21 cellular contexts compared by ENCODE assay signal in the genomic region with DNA sequence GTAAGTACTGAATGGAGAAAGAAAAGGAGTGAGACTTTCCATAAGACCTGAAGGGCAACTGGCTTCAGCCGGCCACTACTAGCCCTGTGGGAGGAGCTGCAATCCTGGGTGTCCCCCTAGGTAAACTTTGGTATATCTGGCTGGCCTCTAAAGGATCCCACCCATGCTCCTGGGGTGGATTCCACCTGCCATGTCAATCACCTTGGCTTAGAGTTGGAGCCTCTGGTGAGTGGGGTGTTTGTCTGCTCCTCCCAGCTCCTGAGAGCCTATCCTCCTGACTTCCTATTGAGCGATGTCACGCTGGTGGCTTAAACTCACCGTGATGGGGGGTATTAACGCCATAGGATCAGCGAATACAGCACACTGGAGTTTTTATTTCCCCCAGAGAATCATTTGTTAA. TPM values are rescaled to one million over a fixed set of nuclear protein-coding genes. Genes with fewer than 3 reads are reported as not detected.
DNase-seq lines count a peak whose midpoint lies in the region; ATAC-seq and TF ChIP-seq lines count a peak whose summit lies in the region.
"Had no signal": no experiment of that assay in that cellular context is flagged by ENCODE, and none has a peak within 500 bp of the region (broad histone marks: within the 10 kb centered on the region; RNA-seq: fewer than 3 reads in every experiment).

No MANE protein-coding gene starts in this region.

- H4K20me1 ChIP-seq in GM23338 (replicated peaks; ENCODE audit: insufficient read depth) = no peaks in the 10 kb centered on the region
- no peaks in the 10 kb centered on the region for H4K20me1 ChIP-seq in osteoblast (ENCODE audit: insufficient read depth, low read length)

- no peaks in the 10 kb centered on the region for H3K4me1 ChIP-seq in GM23338 (ENCODE audit: insufficient read depth)
- H3K4me1 ChIP-seq in osteoblast (ENCODE audit: insufficient read depth, low read length) = peaks cover 13% of the 10 kb centered on the region
- H3K4me1 ChIP-seq in left ventricle myocardium inferior = peaks cover 43% of the 10 kb centered on the region

- no peak overlapping the region for H3K27ac Mint-ChIP-seq in GM23338
- H3K27ac Mint-ChIP-seq: activated B cell treated with CpG ODN at 0.5 μM for 24 hours; activated naive CD8-positive, alpha-beta T cell treated with anti-CD3 and anti-CD28 coated beads for 36 hours; activated T-helper 2 cell treated with anti-CD3 and anti-CD28 coated beads, Interferon-gamma antibody, Interleukin-2, Interleukin-4, amounts not matched to agents 10 μg/mL and 5 μg/mL and 100 μg/mL, durations not matched to agents 14 hours and 24 hours and 36 hours had no signal

- no peak overlapping the region for H3K27ac ChIP-seq in GM23338 (ENCODE audit: low read depth)
- no peak overlapping the region; the same call in 1 of the 2 replicates for H3K27ac ChIP-seq in WERI-Rb-1
- no peak overlapping the region for H3K27ac ChIP-seq in osteoblast (ENCODE audit: low read depth, low read length)
- H3K27ac ChIP-seq in left ventricle myocardium inferior (replicated peaks) = no peak overlapping the region
- H3K27ac ChIP-seq: HL-60, spleen, testis, uterus had no signal

- no peaks in the 10 kb centered on the region for H3K9me2 ChIP-seq in GM23338 (ENCODE audit: insufficient read depth)

- H3K9me3 ChIP-seq in WERI-Rb-1 (ENCODE audit: severe bottlenecking) (no peaks in the 10 kb centered on the region), osteoblast (ENCODE audit: low read depth, low read length) (no peaks in the 10 kb centered on the region), left ventricle myocardium inferior (replicated peaks) (no peaks in the 10 kb centered on the region)
- H3K9me3 ChIP-seq: spleen, testis, uterus had no signal

- no peaks in the 10 kb centered on the region; the same call in 2 of the 3 replicates for H3K4me1 Mint-ChIP-seq in GM23338

- H3K79me2 ChIP-seq in GM23338 (replicated peaks; ENCODE audit: insufficient read depth) = no peaks in the 10 kb centered on the region
- no peaks in the 10 kb centered on the region for H3K79me2 ChIP-seq in osteoblast (ENCODE audit: insufficient read depth, low read length)

- no peak overlapping the region for H2AFZ ChIP-seq in GM23338
- H2AFZ ChIP-seq in osteoblast (ENCODE audit: low read length) = no peak overlapping the region

- intact Hi-C loops in left cardiac atrium (cut with DNase I) (no loop called here), left ventricle myocardium inferior (cut with micrococcal nuclease) (no loop called here)

- H3K4me3 ChIP-seq in GM23338 = no peak overlapping the region
- H3K4me3 ChIP-seq in WERI-Rb-1 (ENCODE audit: low read depth, low read length) = no peak overlapping the region
- H3K4me3 ChIP-seq in osteoblast (ENCODE audit: insufficient read depth, low read length) = no peak overlapping the region
- no peak overlapping the region for H3K4me3 ChIP-seq in left ventricle myocardium inferior
- H3K4me3 ChIP-seq: dorsolateral prefrontal cortex, spleen, testis, uterus had no signal

- ATAC-seq in GM23338 = peak; percentile 6; the same call in 1 of the 3 replicates
- ATAC-seq in HG02973 (IDR thresholded peaks at IDR 0.05; ENCODE audit: unreplicated experiment) = no peak
- ATAC-seq in left cardiac atrium = no peak
- ATAC-seq: HCT116 had no signal

- no peaks in the 10 kb centered on the region for H3K36me3 Mint-ChIP-seq in GM23338 (ENCODE audit: low read depth)
- H3K36me3 Mint-ChIP-seq: activated naive CD8-positive, alpha-beta T cell treated with anti-CD3 and anti-CD28 coated beads for 36 hours had no signal

- TF ChIP-seq CTCF in GM23338 (conservative IDR thresholded peaks at IDR 0.05; ENCODE audit: low read depth in 2 of 2) = no peak
- TF ChIP-seq CTCF in WERI-Rb-1 (IDR thresholded peaks at IDR 0.05; ENCODE audit: low read depth, low read length) = no peak
- TF ChIP-seq CTCF in osteoblast (IDR thresholded peaks at IDR 0.05; ENCODE audit: extremely low read depth, low read depth, low read length) = no peak
- TF ChIP-seq CTCF in left ventricle myocardium inferior (IDR thresholded peaks at IDR 0.05; ENCODE audit: borderline replicate concordance) = no peak

- H3F3A ChIP-seq in GM23338 (replicated peaks; ENCODE audit: low read depth) = no peaks in the 10 kb centered on the region

- H3K4me3 Mint-ChIP-seq in GM23338 = no peak overlapping the region
- H3K4me3 Mint-ChIP-seq: activated B cell treated with CpG ODN at 0.5 μM for 24 hours; activated naive CD8-positive, alpha-beta T cell treated with anti-CD3 and anti-CD28 coated beads for 36 hours; B cell had no signal

- H3K27me3 ChIP-seq in GM23338 (ENCODE audit: insufficient read depth) = no peaks in the 10 kb centered on the region
- H3K27me3 ChIP-seq in WERI-Rb-1 (ENCODE audit: insufficient read depth, low read depth, severe bottlenecking) = no peaks in the 10 kb centered on the region
- H3K27me3 ChIP-seq in osteoblast (ENCODE audit: insufficient read depth, low read length) = no peaks in the 10 kb centered on the region
- no peaks in the 10 kb centered on the region for H3K27me3 ChIP-seq in left ventricle myocardium inferior (ENCODE audit: low read depth)
- H3K27me3 ChIP-seq: dorsolateral prefrontal cortex, spleen, testis, uterus had no signal

- DNase-seq in NCI-H524 (lab: John Stamatoyannopoulos, UW) = peak; percentile 20 to 53
- DNase-seq in NCI-H524 treated with DMSO at 0.1 percent for 48 hours (lab: John Stamatoyannopoulos, UW) = no peak
- no peak for DNase-seq in GM23338 (ENCODE audit: low spot score)
- DNase-seq in WERI-Rb-1 = peak; percentile 41
- DNase-seq in osteoblast (ENCODE audit: insufficient read length, low spot score, missing footprints) = peak; percentile 43
- DNase-seq in left cardiac atrium = no peak
- no peak for DNase-seq in left ventricle myocardium inferior
- DNase-seq: activated B cell treated with CpG ODN at 0.5 μM for 24 hours; activated naive CD8-positive, alpha-beta T cell treated with anti-CD3 and anti-CD28 coated beads for 36 hours; dorsolateral prefrontal cortex; mesendoderm; spleen; stimulated activated CD4-positive, alpha-beta T cell treated with anti-CD3 and anti-CD28 coated beads, Interleukin-2, amount 100 ng/mL, for 48 hours; stimulated activated naive CD4-positive, alpha-beta T cell; testis; uterus had no signal

- peaks cover 7% of the 10 kb centered on the region for H3K27me3 Mint-ChIP-seq in GM23338 (ENCODE audit: insufficient read depth, low read depth, poor library complexity)
- H3K27me3 Mint-ChIP-seq: activated B cell treated with CpG ODN at 0.5 μM for 24 hours; activated naive CD8-positive, alpha-beta T cell treated with anti-CD3 and anti-CD28 coated beads for 36 hours; B cell had no signal

- no peaks in the 10 kb centered on the region for H3K9me3 Mint-ChIP-seq in GM23338
- H3K9me3 Mint-ChIP-seq: activated B cell treated with CpG ODN at 0.5 μM for 24 hours; activated naive CD8-positive, alpha-beta T cell treated with anti-CD3 and anti-CD28 coated beads for 36 hours; activated T-helper 2 cell treated with anti-CD3 and anti-CD28 coated beads, Interferon-gamma antibody, Interleukin-2, Interleukin-4, amounts not matched to agents 10 μg/mL and 5 μg/mL and 100 μg/mL, durations not matched to agents 14 hours and 24 hours and 36 hours had no signal

- H3K4me2 ChIP-seq in GM23338 (no peak overlapping the region), osteoblast (ENCODE audit: insufficient read depth, low read length) (no peak overlapping the region)

- H3K36me3 ChIP-seq in GM23338 (ENCODE audit: insufficient read depth) = no peaks in the 10 kb centered on the region
- H3K36me3 ChIP-seq in WERI-Rb-1 = no peaks in the 10 kb centered on the region
- no peaks in the 10 kb centered on the region for H3K36me3 ChIP-seq in osteoblast (ENCODE audit: insufficient read depth, low read length)
- H3K36me3 ChIP-seq in left ventricle myocardium inferior = no peaks in the 10 kb centered on the region
- H3K36me3 ChIP-seq: spleen, uterus had no signal

TF ChIP-seq in GM23338, 12 proteins besides CTCF, POLR2A, EP300 and RAD21 (continues in another document):
- TF ChIP-seq ZNF114 (CRISPR knock-in tag; IDR thresholded peaks at IDR 0.05) = no peak
- no peak for TF ChIP-seq EZH2 (IDR thresholded peaks at IDR 0.05; ENCODE audit: low read depth, unreplicated experiment)
- TF ChIP-seq, protein P1, sequence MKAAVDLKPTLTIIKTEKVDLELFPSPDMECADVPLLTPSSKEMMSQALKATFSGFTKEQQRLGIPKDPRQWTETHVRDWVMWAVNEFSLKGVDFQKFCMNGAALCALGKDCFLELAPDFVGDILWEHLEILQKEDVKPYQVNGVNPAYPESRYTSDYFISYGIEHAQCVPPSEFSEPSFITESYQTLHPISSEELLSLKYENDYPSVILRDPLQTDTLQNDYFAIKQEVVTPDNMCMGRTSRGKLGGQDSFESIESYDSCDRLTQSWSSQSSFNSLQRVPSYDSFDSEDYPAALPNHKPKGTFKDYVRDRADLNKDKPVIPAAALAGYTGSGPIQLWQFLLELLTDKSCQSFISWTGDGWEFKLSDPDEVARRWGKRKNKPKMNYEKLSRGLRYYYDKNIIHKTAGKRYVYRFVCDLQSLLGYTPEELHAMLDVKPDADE (IDR thresholded peaks at IDR 0.05) = no peak
- TF ChIP-seq NANOG (IDR thresholded peaks at IDR 0.05; ENCODE audit: borderline replicate concordance) = no peak
- no peak for TF ChIP-seq ZNF331 (CRISPR knock-in tag; IDR thresholded peaks at IDR 0.05; ENCODE audit: low read depth)
- no peak for TF ChIP-seq CREB1 (CRISPR knock-in tag; IDR thresholded peaks at IDR 0.05; ENCODE audit: low read depth)

RNA-seq across cellular contexts. Expression of a gene that starts 2.6 kb away (rescaled TPM):
- 1.0 and 1.1 TPM in 2 replicates for total RNA-seq in GM23338 (2014; rRNA removed; shearing (Covaris generic))
- 0.31 and 0.57 TPM in 2 replicates for polyA plus RNA-seq in GM23338 (2016; fragmentation: Nextera tagmentation; extraction: Ambion mirVana)
- total RNA-seq in osteoblast (under 0.01 and 0.36 TPM in 2 replicates), left cardiac atrium (1 to 10 TPM; 1.7 to 2.5 TPM), left ventricle myocardium inferior (2.7 TPM)

RNA-seq across cellular contexts. Expression of a gene that starts 52.6 kb away (rescaled TPM):
- 3.4 and 4.4 TPM in 2 replicates for total RNA-seq in GM23338 (2014; rRNA removed; shearing (Covaris generic))
- polyA plus RNA-seq in GM23338 (2016; fragmentation: Nextera tagmentation; extraction: Ambion mirVana) = 9.5 and 9.6 TPM in 2 replicates
- total RNA-seq in osteoblast (0.72 and 1.2 TPM in 2 replicates), left cardiac atrium (1 to 10 TPM; 5.4 to 7.2 TPM), left ventricle myocardium inferior (3.8 TPM)

Comparison
In these comparisons a context has a peak if more than half of its experiments do, and no peak if none do; other contexts are left out.
1. DNase-seq: peak in NCI-H524 (2 of 2), WERI-Rb-1 (single experiment) and osteoblast (single experiment); none in NCI-H524 treated with DMSO at 0.1 percent for 48 hours (single experiment), GM23338 (single experiment), left cardiac atrium (single experiment) and left ventricle myocardium inferior (single experiment).